ENCODE assay signal across 32 cellular contexts in the genomic region with DNA sequence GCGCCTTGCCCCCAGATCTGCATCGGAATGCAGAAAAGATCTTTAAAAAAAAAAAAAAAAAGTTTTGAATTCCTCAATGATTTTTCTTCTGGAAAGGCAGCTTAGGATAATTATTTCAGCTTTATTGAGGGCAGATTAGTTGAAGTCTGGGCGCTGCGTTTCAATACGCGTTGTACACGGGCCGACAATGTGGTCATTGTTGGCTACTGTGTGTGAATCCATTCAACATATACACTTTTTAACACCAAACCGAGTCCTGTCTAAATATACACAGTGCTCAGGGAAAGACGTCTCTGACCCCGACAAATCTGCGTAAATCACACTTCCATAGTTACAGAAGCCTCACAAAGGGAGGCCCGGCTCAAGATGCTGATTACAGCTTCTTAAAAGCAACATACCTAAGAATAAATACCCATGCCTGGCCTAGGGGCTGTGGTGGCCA. TPM values are rescaled to one million over a fixed set of nuclear protein-coding genes. Genes with fewer than 3 reads are reported as not detected.
A peak's percentile ranks its signal among the peaks of the same experiment; 100 is the strongest.
DNase-seq lines count a peak whose midpoint lies in the region; ATAC-seq, FAIRE-seq and TF ChIP-seq lines count a peak whose summit lies in the region.
"Had no signal": no experiment of that assay in that cellular context is flagged by ENCODE, and none has a peak within 500 bp of the region (broad histone marks: within the 10 kb centered on the region; RNA-seq: fewer than 3 reads in every experiment).

No MANE protein-coding gene starts in this region.

- no peak overlapping the region for H3K18ac ChIP-seq in H9 (ENCODE audit: insufficient read length, low read depth, low read length)

- no peaks in the 10 kb centered on the region for H3K79me1 ChIP-seq in H9 (ENCODE audit: insufficient read depth, low read depth, low read length, poor library complexity, severe bottlenecking)

- peak overlapping the region; percentile 92; the same call in 1 of the 3 replicates for H3K4me2 ChIP-seq in A549
- H3K4me2 ChIP-seq in H9 (ENCODE audit: insufficient read depth, insufficient read length, low read length) = peak overlapping the region; percentile 55

- POLR2A ChIA-PET in A549 (lab: Yijun Ruan, JAX) = no interaction called here

- H4K20me1 ChIP-seq in H9 (ENCODE audit: control insufficient read depth, insufficient read depth, insufficient read length) = peaks cover 6% of the 10 kb centered on the region

- TF ChIP-seq RAD21 in A549 (conservative IDR thresholded peaks at IDR 0.05 in 1 of 2, IDR thresholded peaks at IDR 0.05 in 1 of 2) = no peak

- H3K36me3 ChIP-seq in right lobe of liver = no peaks in the 10 kb centered on the region
- H3K36me3 ChIP-seq: right atrium auricular region, tibial artery had no signal

- H3K9me3 Mint-ChIP-seq in H9 (no peaks in the 10 kb centered on the region; a peak in 2 of 5 replicates), brain (no peaks in the 10 kb centered on the region), nephron (no peaks in the 10 kb centered on the region)
- no peaks in the 10 kb centered on the region for H3K9me3 Mint-ChIP-seq in activated CD4-positive, alpha-beta T cell treated with anti-CD3 and anti-CD28 coated beads, Interleukin-2, amount 10 ng/mL, durations not matched to agents 24 days and 14 days
- H3K9me3 Mint-ChIP-seq: activated CD8-positive, alpha-beta T cell treated with anti-CD3 and anti-CD28 coated beads for 36 hours; stimulated activated naive CD8-positive, alpha-beta T cell treated with anti-CD3 and anti-CD28 coated beads, Interleukin-15, Interleukin-2, amounts not matched to agents 100 ng/mL and 50 ng/mL, for 24 hours had no signal

- no peak overlapping the region for H3K4ac ChIP-seq in H9 (ENCODE audit: low read depth, low read length)

- no peak overlapping the region for H2BK15ac ChIP-seq in H9 (ENCODE audit: low read depth, low read length)

- H3K27ac Mint-ChIP-seq in H9 (no peak overlapping the region), brain (peak overlapping the region in 3 of 5 experiments; percentile 66 to 97 (median 92)), nephron (no peak overlapping the region)
- no peak overlapping the region for H3K27ac Mint-ChIP-seq in activated CD4-positive, alpha-beta T cell treated with anti-CD3 and anti-CD28 coated beads, Interleukin-2, amount 10 ng/mL, durations not matched to agents 24 days and 14 days
- H3K27ac Mint-ChIP-seq: activated CD8-positive, alpha-beta T cell treated with anti-CD3 and anti-CD28 coated beads for 36 hours; stimulated activated naive CD8-positive, alpha-beta T cell treated with anti-CD3 and anti-CD28 coated beads, Interleukin-15, Interleukin-2, amounts not matched to agents 100 ng/mL and 50 ng/mL, for 24 hours had no signal

- 93% methylated on average over 13 of the region's 13 CpGs for WGBS in A549 (ENCODE audit: missing lambda C conversion rate)
- WGBS in H9 (ENCODE audit: extremely low coverage, insufficient read length, low lambda C conversion rate) = no CpG with 5 or more reads among the region's 13 CpGs
- WGBS in right lobe of liver (ENCODE audit: insufficient coverage, low coverage, low lambda C conversion rate, missing lambda C conversion rate) = 39% methylated on average over 13 of the region's 13 CpGs

- H3T11ph ChIP-seq in H9 (ENCODE audit: low read length) = no peak overlapping the region

- H3K23me2 ChIP-seq in H9 (ENCODE audit: insufficient read length, low read depth, low read length, poor library complexity, severe bottlenecking) = peaks cover 23% of the 10 kb centered on the region

- H3K9me3 ChIP-seq in A549 (no peaks in the 10 kb centered on the region), H9 (ENCODE audit: control insufficient read depth, low read depth, low read length) (no peaks in the 10 kb centered on the region), right lobe of liver (no peaks in the 10 kb centered on the region)
- H3K9me3 ChIP-seq: right atrium auricular region, tibial artery had no signal

- no peak overlapping the region for H2AK5ac ChIP-seq in H9 (ENCODE audit: insufficient read length, low read length)

- TF ChIP-seq CTCF in A549 (IDR thresholded peaks at IDR 0.05) (no peak), H9 (conservative IDR thresholded peaks at IDR 0.05) (no peak), brain (conservative IDR thresholded peaks at IDR 0.05) (no peak), nephron (IDR thresholded peaks at IDR 0.05; ENCODE audit: unreplicated experiment in 3 of 3) (no peak), right lobe of liver (IDR thresholded peaks at IDR 0.05) (no peak)

- peaks cover 25% of the 10 kb centered on the region for H3K4me1 ChIP-seq in A549
- H3K4me1 ChIP-seq in H9 (ENCODE audit: insufficient read depth, low read length) = peaks cover 6% of the 10 kb centered on the region
- peaks cover 0 to 33% (median 2%) of the 10 kb centered on the region in 4 donors for H3K4me1 ChIP-seq in right lobe of liver

- no peaks in the 10 kb centered on the region for H3K79me2 ChIP-seq in H9 (ENCODE audit: insufficient read depth, low read length)

- H3K27me3 ChIP-seq in H9 (ENCODE audit: insufficient read depth, low read length) (peaks cover 86% of the 10 kb centered on the region), right lobe of liver (peaks cover 5 to 59% of the 10 kb centered on the region in 2 donors)

- ATAC-seq in A549 (no peak), GM21367 (IDR thresholded peaks at IDR 0.05; ENCODE audit: unreplicated experiment) (no peak), right lobe of liver (no peak)
- ATAC-seq: activated CD4-positive, CD25-positive, alpha-beta regulatory T cell treated with anti-CD3 and anti-CD28 coated beads, Interleukin-2, amount 50 U/mL, for 24 hours; activated CD8-positive, alpha-beta T cell treated with anti-CD3 and anti-CD28 coated beads for 36 hours; Right ventricle myocardium inferior had no signal

- H3K14ac ChIP-seq in H9 (ENCODE audit: insufficient read depth, low read length) = no peak overlapping the region

- H3K36me3 Mint-ChIP-seq in H9 (ENCODE audit: insufficient read depth in 1 of 3, low read depth in 3 of 3) (peaks cover 0 to 3% (median 0%) of the 10 kb centered on the region in 3 experiments; a peak in 1 of 7 replicates), brain (peaks cover 3% of the 10 kb centered on the region), nephron (ENCODE audit: low read depth) (no peaks in the 10 kb centered on the region)
- peaks cover 3% of the 10 kb centered on the region for H3K36me3 Mint-ChIP-seq in activated CD4-positive, alpha-beta T cell treated with anti-CD3 and anti-CD28 coated beads, Interleukin-2, amount 10 ng/mL, durations not matched to agents 24 days and 14 days (ENCODE audit: low read depth)

- H2BK5ac ChIP-seq in H9 (ENCODE audit: insufficient read length, low read length) = no peak overlapping the region

- H4K8ac ChIP-seq in H9 (replicated peaks; ENCODE audit: insufficient read length, low read depth, low read length) = no peak overlapping the region

- H3K27ac ChIP-seq in A549 (peak overlapping the region in 1 of 2 experiments; percentile 93; a peak in 4 of 6 replicates), H9 (ENCODE audit: insufficient read length, low read depth, low read length) (no peak overlapping the region), right lobe of liver (no peak overlapping the region)
- H3K27ac ChIP-seq: dorsolateral prefrontal cortex, epithelial cell of prostate, right atrium auricular region, tibial artery had no signal

- FAIRE-seq in A549 (lab: Jason Lieb, UNC) = no peak

- no peak overlapping the region for H2BK20ac ChIP-seq in H9 (ENCODE audit: low read depth, low read length, poor library complexity, severe bottlenecking)

- H4K5ac ChIP-seq in H9 (ENCODE audit: insufficient read length, low read depth, low read length) = no peak overlapping the region

- H3K56ac ChIP-seq in H9 (ENCODE audit: insufficient read length, low read depth, low read length) = no peak overlapping the region

- TF ChIP-seq EP300 in A549 (IDR thresholded peaks at IDR 0.05) = no peak

- no peak overlapping the region for H2AFZ ChIP-seq in H9 (ENCODE audit: low read length)

- no peak overlapping the region for H3K9ac ChIP-seq in H9 (ENCODE audit: extremely low read depth, insufficient read length, low read length)

- DNase-seq in A549 (ENCODE audit: low read depth in 1 of 2, low spot score in 1 of 2) = no peak
- no peak for DNase-seq in H9
- DNase-seq in activated CD4-positive, alpha-beta T cell treated with anti-CD3 and anti-CD28 coated beads, Interleukin-2, amount 10 ng/mL, durations not matched to agents 24 days and 14 days = no peak
- DNase-seq in Ammon's horn (ENCODE audit: low spot score) = no peak
- no peak for DNase-seq in right lobe of liver
- DNase-seq: activated CD8-positive, alpha-beta T cell treated with anti-CD3 and anti-CD28 coated beads for 36 hours; activated naive CD4-positive, alpha-beta T cell; activated T-cell treated with anti-CD3 and anti-CD28 coated beads for 4 hours; amniotic stem cell; C1 segment of cervical spinal cord; Kasumi-1; NCI-H187 treated with DMSO at 0.1 percent for 48 hours; NCI-H226; NCI-H774; occipital lobe; stimulated activated CD4-positive, alpha-beta T cell treated with anti-CD3 and anti-CD28 coated beads, Interleukin-12 subunit alpha, Interleukin-12 subunit beta, amount 100 ng/mL, for 4 hours; stimulated activated CD4-positive, alpha-beta T cell treated with anti-CD3 and anti-CD28 coated beads, Interleukin-4, amount 100 ng/mL, for 4 hours; tibial artery had no signal

- H3K4me3 ChIP-seq in A549 = no peak overlapping the region
- no peak overlapping the region for H3K4me3 ChIP-seq in right lobe of liver
- H3K4me3 ChIP-seq: right atrium auricular region, tibial artery had no signal

- TF ChIP-seq POLR2A in A549 (IDR thresholded peaks at IDR 0.05; ENCODE audit: low read length) (no peak), right lobe of liver (IDR thresholded peaks at IDR 0.05) (no peak)

- H3K27me3 Mint-ChIP-seq in H9 (ENCODE audit: low read depth) (peaks cover 99% of the 10 kb centered on the region), brain (peaks cover 95% of the 10 kb centered on the region), nephron (ENCODE audit: low read depth) (peaks cover 96% of the 10 kb centered on the region)
- H3K27me3 Mint-ChIP-seq in activated CD4-positive, alpha-beta T cell treated with anti-CD3 and anti-CD28 coated beads, Interleukin-2, amount 10 ng/mL, durations not matched to agents 24 days and 14 days = peaks cover 77% of the 10 kb centered on the region

- no peak overlapping the region for H2BK120ac ChIP-seq in H9 (ENCODE audit: low read depth, low read length, poor library complexity, severe bottlenecking)

- no peak overlapping the region for H2BK12ac ChIP-seq in H9 (ENCODE audit: insufficient read length, low read depth, low read length)

- no peak overlapping the region for H3K23ac ChIP-seq in H9 (ENCODE audit: insufficient read length, low read depth, low read length)

- peak overlapping the region in 1 of 2 experiments; percentile 77; a peak in 3 of 5 replicates for H3K4me3 Mint-ChIP-seq in H9
- H3K4me3 Mint-ChIP-seq in brain = peak overlapping the region; percentile 25 to 89 (median 79)
- H3K4me3 Mint-ChIP-seq in nephron = peak overlapping the region; percentile 9 to 53 (median 46)
- no peak overlapping the region for H3K4me3 Mint-ChIP-seq in activated CD4-positive, alpha-beta T cell treated with anti-CD3 and anti-CD28 coated beads, Interleukin-2, amount 10 ng/mL, durations not matched to agents 24 days and 14 days
- H3K4me3 Mint-ChIP-seq: activated CD8-positive, alpha-beta T cell treated with anti-CD3 and anti-CD28 coated beads for 36 hours; stimulated activated naive CD8-positive, alpha-beta T cell treated with anti-CD3 and anti-CD28 coated beads, Interleukin-15, Interleukin-2, amounts not matched to agents 100 ng/mL and 50 ng/mL, for 24 hours had no signal

- peaks cover 55 to 68% of the 10 kb centered on the region in 2 experiments for H3K4me1 Mint-ChIP-seq in H9
- H3K4me1 Mint-ChIP-seq in brain = peaks cover 66% of the 10 kb centered on the region
- peaks cover 30% of the 10 kb centered on the region for H3K4me1 Mint-ChIP-seq in nephron
- H3K4me1 Mint-ChIP-seq in activated CD4-positive, alpha-beta T cell treated with anti-CD3 and anti-CD28 coated beads, Interleukin-2, amount 10 ng/mL, durations not matched to agents 24 days and 14 days = peaks cover 14% of the 10 kb centered on the region

- no peak overlapping the region for H4K91ac ChIP-seq in H9 (ENCODE audit: insufficient read length, low read depth, low read length)

- intact Hi-C loops in activated CD4-positive, alpha-beta T cell treated with anti-CD3 and anti-CD28 coated beads, Interleukin-2, amount 10 ng/mL, durations not matched to agents 24 days and 14 days (cut with micrococcal nuclease) = loop anchor here (5.0 kb wide), 1 partner anchor 227 kb away; no protein-coding TSS in a partner anchor
- intact Hi-C loops in right lobe of liver (cut with DNase I) = no loop called here

- CTCF ChIA-PET in A549 (lab: Yijun Ruan, JAX) = interaction anchor here (0.6 to 4.4 kb wide), 7 partner anchors 11 to 547 kb away, joined by 3 to 28 read pairs (median 4); no protein-coding TSS in a partner anchor

RNA-seq across cellular contexts. Expression of a gene that starts 1.4 kb away (rescaled TPM):
- polyA plus RNA-seq in A549 (2011; rRNA removed) = 0.12 and 0.22 TPM in 2 replicates
- 0.54 and 0.75 TPM in 2 replicates for polyA plus RNA-seq in A549 (2012; cell fraction: cytosol; rRNA removed)
- polyA plus RNA-seq in A549 (2012; cell fraction: nucleus; rRNA removed) = 0.72 TPM in 2 replicates
- polyA plus RNA-seq in A549 (2017; fragmentation: RNase III; extraction: RNeasy Plus Mini Kit Qiagen cat#74134 plus additional on column Dnase treatment) = 0.41 to 0.73 TPM (median 0.59 TPM) in 3 replicates
- polyA minus RNA-seq in A549 (2011; rRNA and poly(A)+ RNA removed) = 0.08 TPM in 1 of 2 replicates, not detected in the other
- 0.35 and 0.55 TPM in 2 replicates for total RNA-seq in H9 (2021)
- 30.9 TPM for polyA plus RNA-seq in brain (ENCODE audit: insufficient read depth, low read depth, low replicate concordance)
- total RNA-seq in activated CD4-positive, alpha-beta T cell treated with anti-CD3 and anti-CD28 coated beads, Interleukin-2, amount 10 ng/mL, durations not matched to agents 24 days and 14 days = not detected in 2 replicates
- not detected for total RNA-seq in right lobe of liver
- total RNA-seq: activated CD8-positive, alpha-beta T cell treated with anti-CD3 and anti-CD28 coated beads for 36 hours; cardiac septum; G401; liver; mononuclear cell; occipital lobe; OCI-LY7; right atrium auricular region; Right ventricle myocardium inferior had no signal
- polyA plus RNA-seq: liver had no signal

Comparison
In these comparisons a context has a peak if more than half of its experiments do, and no peak if none do; other contexts are left out.
1. H3K27ac Mint-ChIP-seq: peak in brain (3 of 5); none in H9 (0 of 3), nephron (0 of 3) and activated CD4-positive, alpha-beta T cell treated with anti-CD3 and anti-CD28 coated beads, Interleukin-2, amount 10 ng/mL, durations not matched to agents 24 days and 14 days (single experiment).